8 cellular contexts compared by ENCODE assay signal in genomic region chr6:113763883-113764282, GRCh38.
DNase-seq lines count a peak whose midpoint lies in the region; ATAC-seq and TF ChIP-seq lines count a peak whose summit lies in the region.

No MANE protein-coding gene starts in this region.

- H3K4me2 ChIP-seq in HCT116 (ENCODE audit: low read length): peak overlapping the region; percentile 43
- peak overlapping the region; percentile 75 for H3K4me2 ChIP-seq in PC-3 (ENCODE audit: low read length)

- H3K79me2 ChIP-seq in HCT116 (ENCODE audit: insufficient read depth, low read length) (no peaks in the 10 kb centered on the region), PC-3 (ENCODE audit: low read length) (no peaks in the 10 kb centered on the region)

- H3K4me3 ChIP-seq in HCT116 (replicated peaks in 1 of 2; ENCODE audit: low read depth in 1 of 2, low read length in 2 of 2) (no peak overlapping the region), PC-3 (ENCODE audit: low read length) (peak overlapping the region; percentile 32; the same call in 1 of the 2 replicates), left lung (no peak overlapping the region), ovary (no peak overlapping the region)
- H3K4me3 ChIP-seq in CD4-positive, alpha-beta memory T cell (ENCODE audit: low read length in 2 of 2): no peak overlapping the region

- no peaks in the 10 kb centered on the region for H3K4me1 Mint-ChIP-seq in CD4-positive, alpha-beta memory T cell

- 0 out of 2 replicates have a peak, but pooled peaks have one; percentile 4 for TF ChIP-seq RAD21 in HCT116 (IDR thresholded peaks at IDR 0.05; ENCODE audit: low read depth)

- no peak overlapping the region for H3K27ac Mint-ChIP-seq in CD4-positive, alpha-beta memory T cell

- no peak overlapping the region for H3K9ac ChIP-seq in HCT116 (ENCODE audit: low read length)
- peak overlapping the region; percentile 69 for H3K9ac ChIP-seq in PC-3 (ENCODE audit: low read length)

- H3K9me3 ChIP-seq in HCT116 (ENCODE audit: control insufficient read depth in 1 of 2, insufficient read depth in 1 of 2, low read depth in 1 of 2, low read length in 2 of 2): no peaks in the 10 kb centered on the region
- no peaks in the 10 kb centered on the region for H3K9me3 ChIP-seq in PC-3 (ENCODE audit: low read length)
- H3K9me3 ChIP-seq in left lung: no peaks in the 10 kb centered on the region
- no peaks in the 10 kb centered on the region for H3K9me3 ChIP-seq in ovary
- H3K9me3 ChIP-seq in CD4-positive, alpha-beta memory T cell (ENCODE audit: control insufficient read depth in 1 of 2, low read length in 2 of 2): no peaks in the 10 kb centered on the region

- POLR2A ChIA-PET in HCT116 (lab: Charles Lee): no interaction called here
- POLR2A ChIA-PET in PC-3 (lab: Charles Lee; ENCODE audit: unreplicated experiment): no interaction called here
- POLR2A ChIA-PET in CD4-positive, alpha-beta memory T cell (lab: Charles Lee; ENCODE audit: partially characterized antibody): no interaction called here

- 66 to 80% (median 69%) methylated on average over 2 of the region's 2 CpGs for WGBS in ovary, 3 donors

- BruUV-seq in HCT116 (replicated peaks; lab: Mats Ljungman, UMichigan) (no TSS peak), PC-3 (replicated peaks; lab: Mats Ljungman, UMichigan) (no TSS peak)

- CTCF ChIA-PET in HCT116 (lab: Charles Lee) (no interaction called here), PC-3 (lab: Charles Lee) (interaction anchor here (1.0 kb wide), 1 partner anchor 95 kb away, joined by 3 read pairs; no protein-coding TSS in a partner anchor)
- CTCF ChIA-PET in CD4-positive, alpha-beta memory T cell (lab: Charles Lee; ENCODE audit: partially characterized antibody): no interaction called here

- intact Hi-C loops in HCT116 (cut with micrococcal nuclease): no loop called here
- intact Hi-C loops in PC-3 (cut with micrococcal nuclease): no loop called here
- intact Hi-C loops in left lung (cut with DNase I): no loop called here
- intact Hi-C loops in ovary (cut with DNase I): no loop called here
- intact Hi-C loops in CD4-positive, alpha-beta memory T cell (cut with micrococcal nuclease): no loop called here

- H2AFZ ChIP-seq in HCT116 (ENCODE audit: low read depth, low read length, poor library complexity, severe bottlenecking) (peak overlapping the region; percentile 93), PC-3 (ENCODE audit: low read length) (peak overlapping the region; percentile 35; the same call in 1 of the 2 replicates)

- TF ChIP-seq POLR2A in GM18505 (IDR thresholded peaks at IDR 0.05; ENCODE audit: borderline replicate concordance, extremely low read depth, insufficient read depth, insufficient read length) (no peak), HCT116 (IDR thresholded peaks at IDR 0.05; ENCODE audit: borderline replicate concordance, extremely low read depth, insufficient read depth, insufficient read length) (no peak), ovary (IDR thresholded peaks at IDR 0.05) (no peak)

- H3K27me3 Mint-ChIP-seq in CD4-positive, alpha-beta memory T cell: no peaks in the 10 kb centered on the region

- H3K27ac ChIP-seq in HCT116 (ENCODE audit: low read depth, low read length) (no peak overlapping the region), PC-3 (ENCODE audit: low read length) (peak overlapping the region; percentile 99), left lung (peak overlapping the region in 1 of 2 donors; percentile 85), ovary (no peak overlapping the region)
- H3K27ac ChIP-seq in CD4-positive, alpha-beta memory T cell (ENCODE audit: low read depth, low read length): no peak overlapping the region

- H4K20me1 ChIP-seq in HCT116 (ENCODE audit: insufficient read depth) (no peaks in the 10 kb centered on the region), PC-3 (ENCODE audit: low read length) (no peaks in the 10 kb centered on the region)

- H3K9me2 ChIP-seq in HCT116 (ENCODE audit: insufficient read depth) (no peaks in the 10 kb centered on the region), PC-3 (replicated peaks; ENCODE audit: low read length) (no peaks in the 10 kb centered on the region)

- H3K9me3 Mint-ChIP-seq in CD4-positive, alpha-beta memory T cell: no peaks in the 10 kb centered on the region

- H3K27me3 ChIP-seq in HCT116 (ENCODE audit: insufficient read depth, low read length): no peaks in the 10 kb centered on the region
- no peaks in the 10 kb centered on the region for H3K27me3 ChIP-seq in PC-3 (ENCODE audit: low read length)
- no peaks in the 10 kb centered on the region for H3K27me3 ChIP-seq in left lung
- H3K27me3 ChIP-seq in ovary: no peaks in the 10 kb centered on the region
- H3K27me3 ChIP-seq in CD4-positive, alpha-beta memory T cell (ENCODE audit: insufficient read depth, low read length): no peaks in the 10 kb centered on the region

- TF ChIP-seq EP300 in ovary (IDR thresholded peaks at IDR 0.05): no peak

- TF ChIP-seq CTCF in HCT116 (IDR thresholded peaks at IDR 0.05 in 2 of 3, conservative IDR thresholded peaks at IDR 0.05 in 1 of 3; ENCODE audit: borderline replicate concordance in 1 of 3, insufficient read depth in 1 of 3, low read depth in 2 of 3, low read length in 2 of 3) (no peak), PC-3 (conservative IDR thresholded peaks at IDR 0.05; ENCODE audit: low read depth, low read length) (no peak), left lung (IDR thresholded peaks at IDR 0.05) (no peak), ovary (IDR thresholded peaks at IDR 0.05) (no peak)

- no peaks in the 10 kb centered on the region for H3K36me3 Mint-ChIP-seq in CD4-positive, alpha-beta memory T cell

- DNase-seq in HCT116 (ENCODE audit: low read depth, low spot score): peak; percentile 22
- DNase-seq in PC-3: peak; percentile 89
- no peak for DNase-seq in left lung
- no peak for DNase-seq in ovary
- DNase-seq in CD4-positive, alpha-beta memory T cell: no peak

- H3F3A ChIP-seq in PC-3 (ENCODE audit: low read length, unreplicated experiment): no peaks in the 10 kb centered on the region

- no peaks in the 10 kb centered on the region for H3K36me3 ChIP-seq in HCT116 (ENCODE audit: control insufficient read depth in 1 of 2, insufficient read depth in 2 of 2, low read length in 2 of 2)
- no peaks in the 10 kb centered on the region for H3K36me3 ChIP-seq in PC-3 (ENCODE audit: low read depth, low read length)
- no peaks in the 10 kb centered on the region for H3K36me3 ChIP-seq in left lung
- H3K36me3 ChIP-seq in ovary: no peaks in the 10 kb centered on the region
- no peaks in the 10 kb centered on the region for H3K36me3 ChIP-seq in CD4-positive, alpha-beta memory T cell (ENCODE audit: insufficient read depth, low read length)

- H3K4me3 Mint-ChIP-seq in CD4-positive, alpha-beta memory T cell: no peak overlapping the region

- ATAC-seq in GM18505 (IDR thresholded peaks at IDR 0.05; ENCODE audit: unreplicated experiment): peak; percentile 61
- peak; percentile 49; the same call in 1 of the 2 replicates for ATAC-seq in HCT116
- ATAC-seq in PC-3: peak; percentile 94
- peak; percentile 61 for ATAC-seq in left lung
- no peak for ATAC-seq in HG03108 (IDR thresholded peaks at IDR 0.05; ENCODE audit: unreplicated experiment)
- ATAC-seq in GM18517 (IDR thresholded peaks at IDR 0.05; ENCODE audit: unreplicated experiment): no peak

- H3K4me1 ChIP-seq in HCT116 (ENCODE audit: control insufficient read depth in 1 of 2, insufficient read depth in 2 of 2, low read length in 2 of 2): peaks cover 0 to 12% of the 10 kb centered on the region in 2 experiments; a peak in 2 of 4 replicates
- peaks cover 22% of the 10 kb centered on the region for H3K4me1 ChIP-seq in PC-3 (ENCODE audit: insufficient read depth, low read length)
- H3K4me1 ChIP-seq in left lung: peaks cover 0 to 32% of the 10 kb centered on the region in 2 donors
- H3K4me1 ChIP-seq in ovary (ENCODE audit: insufficient read depth): no peaks in the 10 kb centered on the region
- no peaks in the 10 kb centered on the region for H3K4me1 ChIP-seq in CD4-positive, alpha-beta memory T cell (ENCODE audit: insufficient read depth, low read length)

- RAD21 ChIA-PET in HCT116 (lab: Charles Lee; ENCODE audit: low non-redundant PET in 1 of 2, low total read pairs in 2 of 2, uncharacterized antibody in 2 of 2, unreplicated experiment in 2 of 2): no interaction called here

TF ChIP-seq in HCT116, 20 proteins besides CTCF, POLR2A, EP300 and RAD21 (continues in another document):
- TF ChIP-seq ZFX (IDR thresholded peaks at IDR 0.05): no peak
- no peak for TF ChIP-seq POLR2AphosphoS5 (IDR thresholded peaks at IDR 0.05; ENCODE audit: low read depth, low read length)
- TF ChIP-seq TCF7L2 (IDR thresholded peaks at IDR 0.05; ENCODE audit: borderline replicate concordance, extremely low read depth, insufficient read depth, insufficient read length): no peak
- TF ChIP-seq FOSL1 (IDR thresholded peaks at IDR 0.05; ENCODE audit: low read depth): peak; percentile 63
- TF ChIP-seq SP1 (IDR thresholded peaks at IDR 0.05; ENCODE audit: low read depth): peak; percentile 51
- no peak for TF ChIP-seq JUND (IDR thresholded peaks at IDR 0.05)
- TF ChIP-seq ZBTB33 (IDR thresholded peaks at IDR 0.05; ENCODE audit: extremely low read depth, insufficient replicate concordance, low read length): no peak
- TF ChIP-seq MAX (IDR thresholded peaks at IDR 0.05): no peak
- TF ChIP-seq EZH2phosphoT487 (IDR thresholded peaks at IDR 0.05; ENCODE audit: borderline replicate concordance): no peak
- 0 out of 2 replicates have a peak, but pooled peaks have one; percentile 20 for TF ChIP-seq SRF (IDR thresholded peaks at IDR 0.05; ENCODE audit: low read depth)
- no peak; the same call in 1 of the 2 replicates for TF ChIP-seq CBX3 (IDR thresholded peaks at IDR 0.05; ENCODE audit: low read depth)
- TF ChIP-seq ELF1 (IDR thresholded peaks at IDR 0.05; ENCODE audit: borderline replicate concordance, low read depth): no peak
- TF ChIP-seq SIN3A (IDR thresholded peaks at IDR 0.05; ENCODE audit: low read depth): no peak

Comparison
In these comparisons a context has a peak if more than half of its experiments do, and no peak if none do; other contexts are left out.
1. ATAC-seq: peak in GM18505 (single experiment), HCT116 (single experiment), PC-3 (single experiment) and left lung (single experiment); none in HG03108 (single experiment) and GM18517 (single experiment).
2. DNase-seq: peak in HCT116 (single experiment) and PC-3 (single experiment); none in left lung (0 of 2), ovary (0 of 5) and CD4-positive, alpha-beta memory T cell (0 of 5).